Comparison of ENCODE assay signal across 1 cellular context in the genomic region with DNA sequence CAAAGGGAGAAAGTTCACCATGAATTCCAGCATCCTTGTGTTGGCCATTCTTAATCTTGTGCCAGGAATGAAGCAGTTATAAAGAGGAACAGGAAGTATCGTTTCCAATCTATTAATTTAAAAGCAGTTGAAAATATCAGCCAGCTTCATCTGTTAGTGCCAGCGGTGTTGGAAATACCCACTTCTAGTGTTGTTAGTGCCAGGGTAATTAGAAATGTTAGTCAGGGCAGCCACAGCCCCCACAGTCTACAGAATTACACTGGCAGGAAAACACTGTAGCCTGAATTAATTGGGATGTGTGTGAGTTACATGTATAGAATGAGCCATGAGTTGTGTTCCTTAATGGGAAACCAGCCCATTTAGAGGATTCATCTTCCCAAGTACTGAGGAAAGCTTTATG.
TF ChIP-seq lines count a peak whose summit lies in the region.

No MANE protein-coding gene starts in this region.

TF ChIP-seq in WTC11, 78 proteins besides CTCF, POLR2A, EP300 and RAD21 (continued from another document):
- TF ChIP-seq, protein P1, sequence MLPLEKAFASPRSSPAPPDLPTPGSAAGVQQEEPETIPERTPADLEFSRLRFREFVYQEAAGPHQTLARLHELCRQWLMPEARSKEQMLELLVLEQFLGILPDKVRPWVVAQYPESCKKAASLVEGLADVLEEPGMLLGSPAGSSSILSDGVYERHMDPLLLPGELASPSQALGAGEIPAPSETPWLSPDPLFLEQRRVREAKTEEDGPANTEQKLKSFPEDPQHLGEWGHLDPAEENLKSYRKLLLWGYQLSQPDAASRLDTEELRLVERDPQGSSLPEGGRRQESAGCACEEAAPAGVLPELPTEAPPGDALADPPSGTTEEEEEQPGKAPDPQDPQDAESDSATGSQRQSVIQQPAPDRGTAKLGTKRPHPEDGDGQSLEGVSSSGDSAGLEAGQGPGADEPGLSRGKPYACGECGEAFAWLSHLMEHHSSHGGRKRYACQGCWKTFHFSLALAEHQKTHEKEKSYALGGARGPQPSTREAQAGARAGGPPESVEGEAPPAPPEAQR (CRISPR knock-in tag; IDR thresholded peaks at IDR 0.05): no peak
- TF ChIP-seq, protein P2, sequence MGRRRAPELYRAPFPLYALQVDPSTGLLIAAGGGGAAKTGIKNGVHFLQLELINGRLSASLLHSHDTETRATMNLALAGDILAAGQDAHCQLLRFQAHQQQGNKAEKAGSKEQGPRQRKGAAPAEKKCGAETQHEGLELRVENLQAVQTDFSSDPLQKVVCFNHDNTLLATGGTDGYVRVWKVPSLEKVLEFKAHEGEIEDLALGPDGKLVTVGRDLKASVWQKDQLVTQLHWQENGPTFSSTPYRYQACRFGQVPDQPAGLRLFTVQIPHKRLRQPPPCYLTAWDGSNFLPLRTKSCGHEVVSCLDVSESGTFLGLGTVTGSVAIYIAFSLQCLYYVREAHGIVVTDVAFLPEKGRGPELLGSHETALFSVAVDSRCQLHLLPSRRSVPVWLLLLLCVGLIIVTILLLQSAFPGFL (CRISPR knock-in tag; IDR thresholded peaks at IDR 0.05; ENCODE audit: borderline replicate concordance): no peak
- TF ChIP-seq, protein P3, sequence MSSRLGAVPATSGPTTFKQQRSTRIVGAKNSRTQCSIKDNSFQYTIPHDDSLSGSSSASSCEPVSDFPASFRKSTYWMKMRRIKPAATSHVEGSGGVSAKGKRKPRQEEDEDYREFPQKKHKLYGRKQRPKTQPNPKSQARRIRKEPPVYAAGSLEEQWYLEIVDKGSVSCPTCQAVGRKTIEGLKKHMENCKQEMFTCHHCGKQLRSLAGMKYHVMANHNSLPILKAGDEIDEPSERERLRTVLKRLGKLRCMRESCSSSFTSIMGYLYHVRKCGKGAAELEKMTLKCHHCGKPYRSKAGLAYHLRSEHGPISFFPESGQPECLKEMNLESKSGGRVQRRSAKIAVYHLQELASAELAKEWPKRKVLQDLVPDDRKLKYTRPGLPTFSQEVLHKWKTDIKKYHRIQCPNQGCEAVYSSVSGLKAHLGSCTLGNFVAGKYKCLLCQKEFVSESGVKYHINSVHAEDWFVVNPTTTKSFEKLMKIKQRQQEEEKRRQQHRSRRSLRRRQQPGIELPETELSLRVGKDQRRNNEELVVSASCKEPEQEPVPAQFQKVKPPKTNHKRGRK (CRISPR knock-in tag; IDR thresholded peaks at IDR 0.05; ENCODE audit: borderline replicate concordance): no peak
- no peak for TF ChIP-seq FOXP1 (CRISPR knock-in tag; IDR thresholded peaks at IDR 0.05; ENCODE audit: borderline replicate concordance)
- TF ChIP-seq, protein P4, sequence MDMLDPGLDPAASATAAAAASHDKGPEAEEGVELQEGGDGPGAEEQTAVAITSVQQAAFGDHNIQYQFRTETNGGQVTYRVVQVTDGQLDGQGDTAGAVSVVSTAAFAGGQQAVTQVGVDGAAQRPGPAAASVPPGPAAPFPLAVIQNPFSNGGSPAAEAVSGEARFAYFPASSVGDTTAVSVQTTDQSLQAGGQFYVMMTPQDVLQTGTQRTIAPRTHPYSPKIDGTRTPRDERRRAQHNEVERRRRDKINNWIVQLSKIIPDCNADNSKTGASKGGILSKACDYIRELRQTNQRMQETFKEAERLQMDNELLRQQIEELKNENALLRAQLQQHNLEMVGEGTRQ (CRISPR knock-in tag; IDR thresholded peaks at IDR 0.05): no peak
- no peak for TF ChIP-seq ZNF671 (CRISPR knock-in tag; IDR thresholded peaks at IDR 0.05)
- TF ChIP-seq, protein P5, sequence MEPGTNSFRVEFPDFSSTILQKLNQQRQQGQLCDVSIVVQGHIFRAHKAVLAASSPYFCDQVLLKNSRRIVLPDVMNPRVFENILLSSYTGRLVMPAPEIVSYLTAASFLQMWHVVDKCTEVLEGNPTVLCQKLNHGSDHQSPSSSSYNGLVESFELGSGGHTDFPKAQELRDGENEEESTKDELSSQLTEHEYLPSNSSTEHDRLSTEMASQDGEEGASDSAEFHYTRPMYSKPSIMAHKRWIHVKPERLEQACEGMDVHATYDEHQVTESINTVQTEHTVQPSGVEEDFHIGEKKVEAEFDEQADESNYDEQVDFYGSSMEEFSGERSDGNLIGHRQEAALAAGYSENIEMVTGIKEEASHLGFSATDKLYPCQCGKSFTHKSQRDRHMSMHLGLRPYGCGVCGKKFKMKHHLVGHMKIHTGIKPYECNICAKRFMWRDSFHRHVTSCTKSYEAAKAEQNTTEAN (CRISPR knock-in tag; IDR thresholded peaks at IDR 0.05): no peak
- TF ChIP-seq TCF7 (CRISPR knock-in tag; IDR thresholded peaks at IDR 0.05; ENCODE audit: low read depth): no peak
- no peak for TF ChIP-seq ETV6 (CRISPR knock-in tag; IDR thresholded peaks at IDR 0.05)
- TF ChIP-seq, protein P6, sequence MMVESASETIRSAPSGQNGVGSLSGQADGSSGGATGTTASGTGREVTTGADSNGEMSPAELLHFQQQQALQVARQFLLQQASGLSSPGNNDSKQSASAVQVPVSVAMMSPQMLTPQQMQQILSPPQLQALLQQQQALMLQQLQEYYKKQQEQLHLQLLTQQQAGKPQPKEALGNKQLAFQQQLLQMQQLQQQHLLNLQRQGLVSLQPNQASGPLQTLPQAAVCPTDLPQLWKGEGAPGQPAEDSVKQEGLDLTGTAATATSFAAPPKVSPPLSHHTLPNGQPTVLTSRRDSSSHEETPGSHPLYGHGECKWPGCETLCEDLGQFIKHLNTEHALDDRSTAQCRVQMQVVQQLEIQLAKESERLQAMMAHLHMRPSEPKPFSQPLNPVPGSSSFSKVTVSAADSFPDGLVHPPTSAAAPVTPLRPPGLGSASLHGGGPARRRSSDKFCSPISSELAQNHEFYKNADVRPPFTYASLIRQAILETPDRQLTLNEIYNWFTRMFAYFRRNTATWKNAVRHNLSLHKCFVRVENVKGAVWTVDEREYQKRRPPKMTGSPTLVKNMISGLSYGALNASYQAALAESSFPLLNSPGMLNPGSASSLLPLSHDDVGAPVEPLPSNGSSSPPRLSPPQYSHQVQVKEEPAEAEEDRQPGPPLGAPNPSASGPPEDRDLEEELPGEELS (CRISPR knock-in tag; IDR thresholded peaks at IDR 0.05): no peak
- no peak for TF ChIP-seq ESRRA (CRISPR knock-in tag; IDR thresholded peaks at IDR 0.05; ENCODE audit: borderline replicate concordance)
- TF ChIP-seq, protein P7, sequence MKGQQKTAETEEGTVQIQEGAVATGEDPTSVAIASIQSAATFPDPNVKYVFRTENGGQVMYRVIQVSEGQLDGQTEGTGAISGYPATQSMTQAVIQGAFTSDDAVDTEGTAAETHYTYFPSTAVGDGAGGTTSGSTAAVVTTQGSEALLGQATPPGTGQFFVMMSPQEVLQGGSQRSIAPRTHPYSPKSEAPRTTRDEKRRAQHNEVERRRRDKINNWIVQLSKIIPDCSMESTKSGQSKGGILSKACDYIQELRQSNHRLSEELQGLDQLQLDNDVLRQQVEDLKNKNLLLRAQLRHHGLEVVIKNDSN (CRISPR knock-in tag; IDR thresholded peaks at IDR 0.05): no peak
- TF ChIP-seq JUN (CRISPR knock-in tag; IDR thresholded peaks at IDR 0.05): no peak
